ENCODE assay signal across 8 cellular contexts in genomic region chr3:133025546-133025945, GRCh38. TPM values are rescaled to one million over a fixed set of nuclear protein-coding genes. Genes with fewer than 3 reads are reported as not detected.
"Had no signal": no experiment of that assay in that cellular context is flagged by ENCODE, and none has a peak within 500 bp of the region (broad histone marks: within the 10 kb centered on the region; RNA-seq: fewer than 3 reads in every experiment).

No MANE protein-coding gene starts in this region.

- H3K27ac ChIP-seq: HL-60, KMS-11 had no signal

- H3K9ac ChIP-seq: KMS-11 had no signal

- FAIRE-seq: HTR-8/SVneo had no signal

- H3K4me2 ChIP-seq: KMS-11 had no signal

- DNase-seq: IMR-90, KBM-7, KG1 had no signal

RNA-seq across cellular contexts. Expression of gene TMEM108, which starts 12.6 kb away (rescaled TPM):
- total RNA-seq: HT-29 had no signal
- polyA plus RNA-seq: IgD-negative memory B cell had no signal
